23 cellular contexts compared by ENCODE assay signal in the genomic region with DNA sequence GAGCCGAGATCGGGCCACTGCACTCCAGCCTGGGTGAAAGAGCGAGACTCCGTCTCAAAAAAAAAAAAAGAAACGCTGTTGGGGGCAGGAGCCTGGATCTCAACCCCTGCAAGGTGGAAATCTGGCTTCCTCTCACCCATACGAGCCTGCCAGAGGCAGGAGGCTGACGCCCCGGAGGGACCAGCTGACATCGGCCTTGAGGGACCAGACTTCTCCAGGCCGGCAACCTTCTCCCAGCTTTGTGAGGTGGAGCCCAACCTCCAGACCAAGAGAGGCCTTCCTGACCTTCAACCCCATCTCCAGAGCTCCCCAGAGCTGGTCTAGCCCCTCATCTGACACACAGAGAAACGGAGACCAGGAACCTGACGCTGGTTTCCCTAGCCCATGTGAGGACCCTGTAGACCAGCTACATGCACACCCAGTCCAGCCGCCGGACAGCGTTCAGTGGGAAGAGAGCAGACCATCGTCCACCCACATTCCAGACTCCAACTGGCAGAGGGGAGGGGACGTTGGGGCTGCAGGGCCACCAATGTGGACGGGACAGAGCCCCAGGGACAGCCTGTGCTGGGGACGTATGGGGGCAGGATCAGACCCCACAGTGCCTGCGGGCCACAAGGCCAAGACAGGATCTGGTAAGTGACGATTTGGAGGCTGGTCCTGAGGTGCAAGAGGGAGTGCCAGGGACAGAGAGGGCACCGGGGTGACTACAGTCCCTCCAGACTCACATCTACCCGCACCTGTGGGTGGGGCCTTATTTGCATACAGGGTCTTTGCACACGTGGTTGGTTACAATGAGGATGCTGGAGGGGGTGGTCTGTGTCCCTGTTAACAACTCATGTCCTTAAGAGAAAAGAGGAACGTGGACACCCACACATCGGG. TPM values are rescaled to one million over a fixed set of nuclear protein-coding genes. Genes with fewer than 3 reads are reported as not detected.
DNase-seq lines count a peak whose midpoint lies in the region; ATAC-seq, FAIRE-seq and TF ChIP-seq lines count a peak whose summit lies in the region.
"Had no signal": no experiment of that assay in that cellular context is flagged by ENCODE, and none has a peak within 500 bp of the region (broad histone marks: within the 10 kb centered on the region; RNA-seq: fewer than 3 reads in every experiment).

No MANE protein-coding gene starts in this region.

- H3K36me3 Mint-ChIP-seq in CD4-positive, alpha-beta T cell (ENCODE audit: low read depth): no peaks in the 10 kb centered on the region
- peaks cover 36% of the 10 kb centered on the region for H3K36me3 Mint-ChIP-seq in MCF 10A (ENCODE audit: insufficient read depth, unreplicated experiment)
- H3K36me3 Mint-ChIP-seq: T-cell had no signal

- H3K4me3 Mint-ChIP-seq in CD4-positive, alpha-beta T cell: no peak overlapping the region
- H3K4me3 Mint-ChIP-seq in MCF 10A (ENCODE audit: unreplicated experiment): no peak overlapping the region
- H3K4me3 Mint-ChIP-seq: stimulated activated naive CD8-positive, alpha-beta T cell treated with anti-CD3 and anti-CD28 coated beads, Interleukin-15, Interleukin-2, amounts not matched to agents 100 ng/mL and 50 ng/mL, for 24 hours had no signal

- H3K9me3 Mint-ChIP-seq in CD4-positive, alpha-beta T cell: no peaks in the 10 kb centered on the region
- no peaks in the 10 kb centered on the region for H3K9me3 Mint-ChIP-seq in MCF 10A (ENCODE audit: unreplicated experiment)
- H3K9me3 Mint-ChIP-seq: stimulated activated naive CD8-positive, alpha-beta T cell treated with anti-CD3 and anti-CD28 coated beads, Interleukin-15, Interleukin-2, amounts not matched to agents 100 ng/mL and 50 ng/mL, for 24 hours; T-cell had no signal

- in situ Hi-C loops in Panc1 (cut with HindIII; ENCODE audit: low pct_unique_long_range_greater_than_20kb, low sequenced_read_pairs): no loop called here

- no peak overlapping the region for H3K4me3 ChIP-seq in Panc1 (ENCODE audit: low read depth in 2 of 2, low read length in 2 of 2)
- H3K4me3 ChIP-seq in kidney (ENCODE audit: low read length in 2 of 2): no peak overlapping the region
- H3K4me3 ChIP-seq in psoas muscle: no peak overlapping the region
- H3K4me3 ChIP-seq: cardiac muscle cell, dorsolateral prefrontal cortex had no signal

- no peak overlapping the region for H3K9ac ChIP-seq in kidney (ENCODE audit: low read length in 2 of 2)

- H3K4me1 ChIP-seq in Panc1 (ENCODE audit: control insufficient read depth, insufficient read depth, low read length): peaks cover 41% of the 10 kb centered on the region
- H3K4me1 ChIP-seq in kidney (ENCODE audit: control insufficient read depth in 1 of 2, insufficient read depth in 1 of 2, low read depth in 1 of 2, low read length in 2 of 2): peaks cover 13 to 29% of the 10 kb centered on the region in 2 donors
- H3K4me1 ChIP-seq in psoas muscle: peaks cover 16% of the 10 kb centered on the region

- H3K27ac Mint-ChIP-seq in CD4-positive, alpha-beta T cell: peak overlapping the region; percentile 32
- H3K27ac Mint-ChIP-seq in MCF 10A (ENCODE audit: low read depth, unreplicated experiment): no peak overlapping the region
- H3K27ac Mint-ChIP-seq: stimulated activated naive CD8-positive, alpha-beta T cell treated with anti-CD3 and anti-CD28 coated beads, Interleukin-15, Interleukin-2, amounts not matched to agents 100 ng/mL and 50 ng/mL, for 24 hours; T-cell had no signal

- 80 to 82% (median 81%) methylated on average over 26 of the region's 26 CpGs for WGBS in psoas muscle, 3 donors

- CTCF ChIA-PET in CD4-positive, alpha-beta T cell (lab: Charles Lee): interaction anchor here (1.5 kb wide), 1 partner anchor 49 kb away, joined by 3 read pairs; no protein-coding TSS in a partner anchor
- CTCF ChIA-PET in Panc1 (lab: Charles Lee) (interaction anchor here (0.5 to 0.9 kb wide), 3 partner anchors 16 to 50 kb away, joined by 4 read pairs; no protein-coding TSS in a partner anchor), MCF 10A (lab: Yijun Ruan, JAX) (interaction anchor here (1.5 kb wide), 1 partner anchor 32 kb away, joined by 3 read pairs; no protein-coding TSS in a partner anchor)

- no peaks in the 10 kb centered on the region for H3K27me3 ChIP-seq in CD4-positive, alpha-beta T cell (ENCODE audit: control insufficient read depth, insufficient read depth, low read length)
- H3K27me3 ChIP-seq in Panc1 (ENCODE audit: control insufficient read depth, insufficient read depth, low read length) (no peaks in the 10 kb centered on the region), psoas muscle (ENCODE audit: insufficient read depth in 3 of 3, low read length in 2 of 3) (no peaks in the 10 kb centered on the region)
- H3K27me3 ChIP-seq: cardiac muscle cell, dorsolateral prefrontal cortex had no signal

- no peak for DNase-seq in CD4-positive, alpha-beta T cell
- DNase-seq in Panc1 (ENCODE audit: low read depth, low spot score) (no peak), kidney (no peak), psoas muscle (no peak), MCF 10A (ENCODE audit: unreplicated experiment) (no peak)
- DNase-seq: activated CD4-positive, alpha-beta T cell treated with anti-CD3 and anti-CD28 coated beads, Interleukin-2, amount 50 U/mL, for 1 hour; AML-193; amygdala; dorsolateral prefrontal cortex; EL; foreskin fibroblast; hippocampal formation; SHP77; stimulated activated CD4-positive, alpha-beta T cell treated with anti-CD3 and anti-CD28 coated beads, Interleukin-4, amount 100 ng/mL, for 1 hour; T-cell had no signal

- no peaks in the 10 kb centered on the region for H3K9me3 ChIP-seq in CD4-positive, alpha-beta T cell (ENCODE audit: control insufficient read depth, low read length)
- H3K9me3 ChIP-seq in Panc1 (ENCODE audit: control insufficient read depth, insufficient read depth, low read depth, low read length) (no peaks in the 10 kb centered on the region), kidney (ENCODE audit: control insufficient read depth in 1 of 2, low read length in 2 of 2) (no peaks in the 10 kb centered on the region), psoas muscle (no peaks in the 10 kb centered on the region)

- intact Hi-C loops in CD4-positive, alpha-beta T cell (cut with DNase I, micrococcal nuclease): no loop called here
- intact Hi-C loops in Panc1 (cut with micrococcal nuclease; ENCODE audit: unreplicated experiment): no loop called here
- intact Hi-C loops in kidney (cut with DNase I): no loop called here
- intact Hi-C loops in psoas muscle (cut with DNase I): no loop called here
- intact Hi-C loops in MCF 10A (cut with micrococcal nuclease): no loop called here

- H3K36me3 ChIP-seq in Panc1 (ENCODE audit: control insufficient read depth, insufficient read depth, low read length): no peaks in the 10 kb centered on the region
- no peaks in the 10 kb centered on the region for H3K36me3 ChIP-seq in kidney (ENCODE audit: control insufficient read depth in 1 of 2, insufficient read depth in 2 of 2, low read length in 2 of 2)
- H3K36me3 ChIP-seq in psoas muscle (ENCODE audit: insufficient read depth in 1 of 2, low read depth in 1 of 2): peaks cover 0 to 3% of the 10 kb centered on the region in 2 donors
- H3K36me3 ChIP-seq: cardiac muscle cell had no signal

- no peak for FAIRE-seq in kidney (lab: Jason Lieb, UNC)
- FAIRE-seq: keratinocyte, small intestine had no signal

- no peak overlapping the region for H3K27ac ChIP-seq in CD4-positive, alpha-beta T cell (ENCODE audit: low read depth, low read length)
- H3K27ac ChIP-seq in Panc1 (ENCODE audit: low read length): peak overlapping the region; percentile 82
- H3K27ac ChIP-seq in kidney (ENCODE audit: low read depth in 2 of 2, low read length in 2 of 2): peak overlapping the region; percentile 47 to 51
- H3K27ac ChIP-seq in psoas muscle: peak overlapping the region; percentile 63
- H3K27ac ChIP-seq: cardiac muscle cell, dorsolateral prefrontal cortex, epithelial cell of prostate had no signal

- POLR2A ChIA-PET in CD4-positive, alpha-beta T cell (lab: Charles Lee): no interaction called here
- POLR2A ChIA-PET in Panc1 (lab: Charles Lee): no interaction called here
- POLR2A ChIA-PET in MCF 10A (lab: Yijun Ruan, JAX): interaction anchor here (0.9 to 1.0 kb wide), 3 partner anchors 7 to 133 kb away, joined by 3 to 9 read pairs (median 4); partner anchors contain the start of gene CIRBP

- no TSS peak for BruUV-seq in Panc1 (replicated peaks; lab: Mats Ljungman, UMichigan)
- no TSS peak for BruUV-seq in MCF 10A (replicated peaks; lab: Mats Ljungman, UMichigan)

- no peaks in the 10 kb centered on the region for H3K27me3 Mint-ChIP-seq in CD4-positive, alpha-beta T cell
- no peaks in the 10 kb centered on the region for H3K27me3 Mint-ChIP-seq in MCF 10A (ENCODE audit: insufficient read depth, unreplicated experiment)
- H3K27me3 Mint-ChIP-seq: stimulated activated naive CD8-positive, alpha-beta T cell treated with anti-CD3 and anti-CD28 coated beads, Interleukin-15, Interleukin-2, amounts not matched to agents 100 ng/mL and 50 ng/mL, for 24 hours; T-cell had no signal

- H3K4me1 Mint-ChIP-seq in CD4-positive, alpha-beta T cell (ENCODE audit: low read depth): peaks cover 5% of the 10 kb centered on the region
- peaks cover 12% of the 10 kb centered on the region for H3K4me1 Mint-ChIP-seq in MCF 10A (ENCODE audit: insufficient read depth, unreplicated experiment)

- ATAC-seq in CD4-positive, alpha-beta T cell (ENCODE audit: poor library complexity): no peak
- ATAC-seq in Panc1 (no peak), psoas muscle (no peak), GM21737 (IDR thresholded peaks at IDR 0.05; ENCODE audit: unreplicated experiment) (no peak), HG03095 (IDR thresholded peaks at IDR 0.05; ENCODE audit: unreplicated experiment) (no peak), GM18873 (IDR thresholded peaks at IDR 0.05; ENCODE audit: low FRiP score, unreplicated experiment) (no peak)

- no peak for TF ChIP-seq CTCF in CD4-positive, alpha-beta T cell (IDR thresholded peaks at IDR 0.05)
- no peak for TF ChIP-seq CTCF in Panc1 (IDR thresholded peaks at IDR 0.05)
- no peak for TF ChIP-seq CTCF in kidney (IDR thresholded peaks at IDR 0.05; ENCODE audit: borderline replicate concordance, extremely low read depth, insufficient read depth)
- no peak for TF ChIP-seq CTCF in psoas muscle (IDR thresholded peaks at IDR 0.05)
- TF ChIP-seq CTCF in MCF 10A (IDR thresholded peaks at IDR 0.05; ENCODE audit: unreplicated experiment): no peak

RNA-seq across cellular contexts. Expression of gene SBNO2, which starts 11.4 kb away (rescaled TPM):
- total RNA-seq in CD4-positive, alpha-beta T cell: 100 to 1,000 TPM; 126 to 137 TPM
- total RNA-seq in Panc1 (2021; ENCODE audit: unreplicated experiment): 101 TPM
- polyA plus RNA-seq in Panc1 (2012; ENCODE audit: insufficient read length): 92.5 TPM
- 156 TPM for total RNA-seq in kidney
- polyA plus RNA-seq in kidney (ENCODE audit: insufficient read depth, low read depth, low replicate concordance): 12.2 TPM
- 100 to 1,000 TPM in 1 of 4 donors, 10 to 100 TPM in 3; 20.9 to 138 (median 76.9) TPM for total RNA-seq in psoas muscle
- polyA plus RNA-seq in psoas muscle: 10 to 100 TPM; 18.5 to 47.2 (median 20.2) TPM
- 99.6 and 123 TPM in 2 replicates for total RNA-seq in MCF 10A (2022)

RNA-seq across cellular contexts. Expression of gene STK11, which starts 42.9 kb away (rescaled TPM):
- total RNA-seq in CD4-positive, alpha-beta T cell: 10 to 100 TPM; 49.7 to 53.0 TPM
- total RNA-seq in Panc1 (2021; ENCODE audit: unreplicated experiment) (116 TPM), kidney (57.7 TPM), psoas muscle (10 to 100 TPM; 83.5 to 95.0 (median 88.3) TPM), MCF 10A (2022) (63.1 and 65.6 TPM in 2 replicates)
- 141 TPM for polyA plus RNA-seq in Panc1 (2012; ENCODE audit: insufficient read length)
- polyA plus RNA-seq in kidney (ENCODE audit: insufficient read depth, low read depth, low replicate concordance) (40.7 TPM), psoas muscle (100 to 1,000 TPM in 1 of 3 donors, 10 to 100 TPM in 2; 64.9 to 133 (median 83.4) TPM)

RNA-seq across cellular contexts. Expression of gene GPX4, which starts 58.8 kb away (rescaled TPM):
- total RNA-seq in CD4-positive, alpha-beta T cell: 100 to 1,000 TPM; 174 to 175 TPM
- total RNA-seq in Panc1 (2021; ENCODE audit: unreplicated experiment) (577 TPM), kidney (268 TPM), psoas muscle (100 to 1,000 TPM; 279 to 560 (median 304) TPM), MCF 10A (2022) (179 and 191 TPM in 2 replicates)
- polyA plus RNA-seq in Panc1 (2012; ENCODE audit: insufficient read length): 1,363 TPM
- polyA plus RNA-seq in kidney (ENCODE audit: insufficient read depth, low read depth, low replicate concordance) (966 TPM), psoas muscle (100 to 1,000 TPM; 490 to 762 (median 618) TPM)
